Comparison of ENCODE assay signal across 1 cellular context in the genomic region with DNA sequence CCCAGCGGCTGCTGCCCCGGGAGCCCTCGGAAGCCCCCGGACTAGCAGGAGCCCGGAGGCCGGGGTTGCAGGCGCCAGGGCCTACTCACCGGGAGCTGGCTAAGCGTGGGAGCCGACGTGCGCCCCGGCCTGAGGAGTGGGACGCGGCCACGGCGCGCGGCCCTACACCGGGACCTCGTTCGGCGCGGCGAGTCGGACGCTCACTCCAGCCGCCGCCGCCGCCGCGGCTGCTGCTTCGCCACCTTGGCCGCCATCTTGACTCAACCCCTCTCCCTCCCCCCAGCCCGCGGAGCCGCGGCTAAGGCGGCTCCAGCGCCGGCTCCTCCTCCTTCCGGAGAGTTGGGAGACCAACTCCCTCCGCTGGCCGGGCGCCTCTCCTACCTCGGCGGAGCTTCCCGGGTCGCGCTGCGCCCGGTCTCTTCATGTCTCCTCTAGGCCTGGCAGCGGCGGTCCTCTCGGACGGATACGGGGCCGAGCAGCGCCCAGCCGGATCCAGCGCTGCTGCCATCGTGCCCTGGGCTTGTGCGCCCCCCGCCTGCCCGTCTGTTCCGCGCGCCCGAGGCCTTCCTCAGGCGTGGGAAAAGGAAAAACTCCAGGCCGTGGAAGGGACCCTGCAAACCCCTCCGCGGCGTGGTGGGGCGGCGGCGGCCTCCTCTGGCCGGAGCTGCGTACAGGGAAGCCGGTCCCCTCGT.
TF ChIP-seq lines count a peak whose summit lies in the region.

Gene NCOR1 (minus strand): TSS at position 262 of the 692 bp plus-strand sequence. CDS start 20,965 bp downstream, outside the sequence.

TF ChIP-seq in WTC11, 78 proteins besides CTCF, POLR2A, EP300 and RAD21 (continued from another document):
- 0 out of 2 replicates have a peak, but pooled peaks have one; percentile 64 for TF ChIP-seq ARID4B (CRISPR knock-in tag; IDR thresholded peaks at IDR 0.05; ENCODE audit: borderline replicate concordance)
- TF ChIP-seq, protein P1, sequence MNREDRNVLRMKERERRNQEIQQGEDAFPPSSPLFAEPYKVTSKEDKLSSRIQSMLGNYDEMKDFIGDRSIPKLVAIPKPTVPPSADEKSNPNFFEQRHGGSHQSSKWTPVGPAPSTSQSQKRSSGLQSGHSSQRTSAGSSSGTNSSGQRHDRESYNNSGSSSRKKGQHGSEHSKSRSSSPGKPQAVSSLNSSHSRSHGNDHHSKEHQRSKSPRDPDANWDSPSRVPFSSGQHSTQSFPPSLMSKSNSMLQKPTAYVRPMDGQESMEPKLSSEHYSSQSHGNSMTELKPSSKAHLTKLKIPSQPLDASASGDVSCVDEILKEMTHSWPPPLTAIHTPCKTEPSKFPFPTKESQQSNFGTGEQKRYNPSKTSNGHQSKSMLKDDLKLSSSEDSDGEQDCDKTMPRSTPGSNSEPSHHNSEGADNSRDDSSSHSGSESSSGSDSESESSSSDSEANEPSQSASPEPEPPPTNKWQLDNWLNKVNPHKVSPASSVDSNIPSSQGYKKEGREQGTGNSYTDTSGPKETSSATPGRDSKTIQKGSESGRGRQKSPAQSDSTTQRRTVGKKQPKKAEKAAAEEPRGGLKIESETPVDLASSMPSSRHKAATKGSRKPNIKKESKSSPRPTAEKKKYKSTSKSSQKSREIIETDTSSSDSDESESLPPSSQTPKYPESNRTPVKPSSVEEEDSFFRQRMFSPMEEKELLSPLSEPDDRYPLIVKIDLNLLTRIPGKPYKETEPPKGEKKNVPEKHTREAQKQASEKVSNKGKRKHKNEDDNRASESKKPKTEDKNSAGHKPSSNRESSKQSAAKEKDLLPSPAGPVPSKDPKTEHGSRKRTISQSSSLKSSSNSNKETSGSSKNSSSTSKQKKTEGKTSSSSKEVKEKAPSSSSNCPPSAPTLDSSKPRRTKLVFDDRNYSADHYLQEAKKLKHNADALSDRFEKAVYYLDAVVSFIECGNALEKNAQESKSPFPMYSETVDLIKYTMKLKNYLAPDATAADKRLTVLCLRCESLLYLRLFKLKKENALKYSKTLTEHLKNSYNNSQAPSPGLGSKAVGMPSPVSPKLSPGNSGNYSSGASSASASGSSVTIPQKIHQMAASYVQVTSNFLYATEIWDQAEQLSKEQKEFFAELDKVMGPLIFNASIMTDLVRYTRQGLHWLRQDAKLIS (CRISPR knock-in tag; IDR thresholded peaks at IDR 0.05; ENCODE audit: borderline replicate concordance): 0 out of 2 replicates have a peak, but pooled peaks have one; percentile 50
- no peak for TF ChIP-seq ZNF138 (CRISPR knock-in tag; conservative IDR thresholded peaks at IDR 0.05)
- no peak for TF ChIP-seq GTF2I (CRISPR knock-in tag; conservative IDR thresholded peaks at IDR 0.05)
- TF ChIP-seq SP1 (CRISPR knock-in tag; conservative IDR thresholded peaks at IDR 0.05): 0 out of 2 replicates have a peak, but pooled peaks have one; percentile 20
- TF ChIP-seq CREM (CRISPR knock-in tag; IDR thresholded peaks at IDR 0.05): 0 out of 2 replicates have a peak, but pooled peaks have one; percentile 18
- TF ChIP-seq, protein P2, sequence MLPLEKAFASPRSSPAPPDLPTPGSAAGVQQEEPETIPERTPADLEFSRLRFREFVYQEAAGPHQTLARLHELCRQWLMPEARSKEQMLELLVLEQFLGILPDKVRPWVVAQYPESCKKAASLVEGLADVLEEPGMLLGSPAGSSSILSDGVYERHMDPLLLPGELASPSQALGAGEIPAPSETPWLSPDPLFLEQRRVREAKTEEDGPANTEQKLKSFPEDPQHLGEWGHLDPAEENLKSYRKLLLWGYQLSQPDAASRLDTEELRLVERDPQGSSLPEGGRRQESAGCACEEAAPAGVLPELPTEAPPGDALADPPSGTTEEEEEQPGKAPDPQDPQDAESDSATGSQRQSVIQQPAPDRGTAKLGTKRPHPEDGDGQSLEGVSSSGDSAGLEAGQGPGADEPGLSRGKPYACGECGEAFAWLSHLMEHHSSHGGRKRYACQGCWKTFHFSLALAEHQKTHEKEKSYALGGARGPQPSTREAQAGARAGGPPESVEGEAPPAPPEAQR (CRISPR knock-in tag; IDR thresholded peaks at IDR 0.05): no peak
- TF ChIP-seq E2F5 (CRISPR knock-in tag; IDR thresholded peaks at IDR 0.05): peak; percentile 63; the same call in 1 of the 2 replicates
- TF ChIP-seq ETV6 (CRISPR knock-in tag; IDR thresholded peaks at IDR 0.05): peak; percentile 91
